Comparison of ENCODE assay signal across 26 cellular contexts in genomic region chr1:160136926-160137200, GRCh38. TPM values are rescaled to one million over a fixed set of nuclear protein-coding genes. Genes with fewer than 3 reads are reported as not detected.
"Had no signal": no experiment of that assay in that cellular context is flagged by ENCODE, and none has a peak within 500 bp of the region (broad histone marks: within the 10 kb centered on the region; RNA-seq: fewer than 3 reads in every experiment).

No MANE protein-coding gene starts in this region.

- ATAC-seq: activated CD8-positive, alpha-beta T cell treated with anti-CD3 and anti-CD28 coated beads, Interleukin-2, amount 10 ng/mL, durations not matched to agents 7 days and 5 days; activated naive CD8-positive, alpha-beta T cell treated with anti-CD3 and anti-CD28 coated beads, Interleukin-2, amount 50 U/mL, for 24 hours; effector memory CD8-positive, alpha-beta T cell; esophagus mucosa; lower lobe of right lung; natural killer cell; stimulated activated naive CD8-positive, alpha-beta T cell treated with anti-CD3 and anti-CD28 coated beads, Interleukin-15, Interleukin-2, amounts not matched to agents 100 U/mL and 50 U/mL, for 24 hours had no signal

- H3K36me3 Mint-ChIP-seq: natural killer cell had no signal

- H3K4me1 Mint-ChIP-seq: activated naive CD8-positive, alpha-beta T cell treated with anti-CD3 and anti-CD28 coated beads, Interleukin-2, amount 50 U/mL, for 24 hours; natural killer cell had no signal

- H3K36me3 ChIP-seq: brain microvascular endothelial cell, lower lobe of right lung, neutrophil, transverse colon, uterus had no signal

- H3K27me3 ChIP-seq: brain microvascular endothelial cell, heart right ventricle, neutrophil, transverse colon, uterus had no signal

- H3K4me1 ChIP-seq: lower lobe of right lung, transverse colon, uterus had no signal

- DNase-seq: activated CD4-positive, alpha-beta T cell treated with anti-CD3 and anti-CD28 coated beads for 1 hour; activated CD4-positive, alpha-beta T cell treated with anti-CD3 and anti-CD28 coated beads, Interleukin-2, amount 50 U/mL, for 1 hour; activated CD8-positive, alpha-beta T cell treated with anti-CD3 and anti-CD28 coated beads, Interleukin-2, amount 10 ng/mL, durations not matched to agents 7 days and 5 days; activated gamma-delta T cell; activated naive CD4-positive, alpha-beta T cell treated with anti-CD3 and anti-CD28 coated beads, Interleukin-2, amount 50 U/mL, for 16 hours; activated naive CD8-positive, alpha-beta T cell treated with anti-CD3 and anti-CD28 coated beads, Interleukin-2, amount 50 U/mL, for 24 hours; brain microvascular endothelial cell; central memory CD4-positive, alpha-beta T cell; effector memory CD8-positive, alpha-beta T cell; heart right ventricle; lower lobe of right lung; natural killer cell; stimulated activated CD4-positive, alpha-beta T cell treated with anti-CD3 and anti-CD28 coated beads, Interleukin-4, amount 100 ng/mL, for 4 hours; stimulated activated naive CD8-positive, alpha-beta T cell treated with anti-CD3 and anti-CD28 coated beads, Interleukin-15, Interleukin-2, amounts not matched to agents 100 U/mL and 50 U/mL, for 24 hours; T-helper 1 cell; T-helper 9 cell; transverse colon; uterus had no signal

- H3K27ac ChIP-seq: brain microvascular endothelial cell, lower lobe of right lung, neutrophil, transverse colon, uterus had no signal

- H3K27ac Mint-ChIP-seq: activated CD8-positive, alpha-beta T cell treated with anti-CD3 and anti-CD28 coated beads, Interleukin-2, amount 10 ng/mL, durations not matched to agents 7 days and 5 days; activated naive CD8-positive, alpha-beta T cell treated with anti-CD3 and anti-CD28 coated beads, Interleukin-2, amount 50 U/mL, for 24 hours; activated T-helper 1 cell treated with anti-CD3 and anti-CD28 coated beads, Interleukin-12 subunit alpha, Interleukin-12 subunit beta, Interleukin-2, Interleukin-4 antibody, amounts not matched to agents 30 ng/mL and 10 ng/mL and 1 ng/mL, durations not matched to agents 14 hours and 24 hours and 36 hours; effector memory CD8-positive, alpha-beta T cell; natural killer cell had no signal

- H3K4me3 Mint-ChIP-seq: activated CD8-positive, alpha-beta T cell treated with anti-CD3 and anti-CD28 coated beads, Interleukin-2, amount 10 ng/mL, durations not matched to agents 7 days and 5 days; activated naive CD8-positive, alpha-beta T cell treated with anti-CD3 and anti-CD28 coated beads, Interleukin-2, amount 50 U/mL, for 24 hours; activated T-helper 1 cell treated with anti-CD3 and anti-CD28 coated beads, Interleukin-12 subunit alpha, Interleukin-12 subunit beta, Interleukin-2, Interleukin-4 antibody, amounts not matched to agents 30 ng/mL and 10 ng/mL and 1 ng/mL, durations not matched to agents 14 hours and 24 hours and 36 hours; effector memory CD8-positive, alpha-beta T cell; natural killer cell had no signal

- H3K9me3 ChIP-seq: heart right ventricle, lower lobe of right lung, neutrophil, transverse colon, uterus had no signal

- H3K9me3 Mint-ChIP-seq: activated naive CD8-positive, alpha-beta T cell treated with anti-CD3 and anti-CD28 coated beads, Interleukin-2, amount 50 U/mL, for 24 hours; activated T-helper 1 cell treated with anti-CD3 and anti-CD28 coated beads, Interleukin-12 subunit alpha, Interleukin-12 subunit beta, Interleukin-2, Interleukin-4 antibody, amounts not matched to agents 30 ng/mL and 10 ng/mL and 1 ng/mL, durations not matched to agents 14 hours and 24 hours and 36 hours; effector memory CD8-positive, alpha-beta T cell; natural killer cell had no signal

- H3K4me3 ChIP-seq: heart right ventricle, lower lobe of right lung, transverse colon, uterus had no signal

RNA-seq across cellular contexts. Expression of gene ATP1A4, which starts 14.5 kb away (rescaled TPM):
- total RNA-seq: activated CD8-positive, alpha-beta T cell treated with anti-CD3 and anti-CD28 coated beads, Interleukin-2, amount 10 ng/mL, durations not matched to agents 7 days and 5 days; activated T-helper 1 cell treated with anti-CD3 and anti-CD28 coated beads, Interleukin-12 subunit alpha, Interleukin-12 subunit beta, Interleukin-2, Interleukin-4 antibody, amounts not matched to agents 30 ng/mL and 10 ng/mL and 1 ng/mL, durations not matched to agents 14 hours and 24 hours and 36 hours; dermis microvascular lymphatic vessel endothelial cell; endothelial cell of umbilical vein; esophagus mucosa; frontal cortex; natural killer cell; renal cortical epithelial cell had no signal
- polyA plus RNA-seq: endothelial cell of umbilical vein, keratinocyte had no signal

RNA-seq across cellular contexts. Expression of gene ATP1A2, which starts 21.3 kb away (rescaled TPM):
- total RNA-seq: activated CD8-positive, alpha-beta T cell treated with anti-CD3 and anti-CD28 coated beads, Interleukin-2, amount 10 ng/mL, durations not matched to agents 7 days and 5 days; activated T-helper 1 cell treated with anti-CD3 and anti-CD28 coated beads, Interleukin-12 subunit alpha, Interleukin-12 subunit beta, Interleukin-2, Interleukin-4 antibody, amounts not matched to agents 30 ng/mL and 10 ng/mL and 1 ng/mL, durations not matched to agents 14 hours and 24 hours and 36 hours; dermis microvascular lymphatic vessel endothelial cell; endothelial cell of umbilical vein; natural killer cell had no signal
- polyA plus RNA-seq: endothelial cell of umbilical vein, keratinocyte had no signal

RNA-seq across cellular contexts. Expression of gene CASQ1, which starts 53.5 kb away (rescaled TPM):
- total RNA-seq: activated CD8-positive, alpha-beta T cell treated with anti-CD3 and anti-CD28 coated beads, Interleukin-2, amount 10 ng/mL, durations not matched to agents 7 days and 5 days; activated T-helper 1 cell treated with anti-CD3 and anti-CD28 coated beads, Interleukin-12 subunit alpha, Interleukin-12 subunit beta, Interleukin-2, Interleukin-4 antibody, amounts not matched to agents 30 ng/mL and 10 ng/mL and 1 ng/mL, durations not matched to agents 14 hours and 24 hours and 36 hours; dermis microvascular lymphatic vessel endothelial cell; endothelial cell of umbilical vein; natural killer cell; renal cortical epithelial cell had no signal
- polyA plus RNA-seq: endothelial cell of umbilical vein, keratinocyte had no signal

RNA-seq across cellular contexts. Expression of gene KCNJ9, which starts 55.5 kb away (rescaled TPM):
- total RNA-seq: activated CD8-positive, alpha-beta T cell treated with anti-CD3 and anti-CD28 coated beads, Interleukin-2, amount 10 ng/mL, durations not matched to agents 7 days and 5 days; activated T-helper 1 cell treated with anti-CD3 and anti-CD28 coated beads, Interleukin-12 subunit alpha, Interleukin-12 subunit beta, Interleukin-2, Interleukin-4 antibody, amounts not matched to agents 30 ng/mL and 10 ng/mL and 1 ng/mL, durations not matched to agents 14 hours and 24 hours and 36 hours; dermis microvascular lymphatic vessel endothelial cell; endothelial cell of umbilical vein; esophagus mucosa; lower lobe of right lung; natural killer cell; renal cortical epithelial cell had no signal
- polyA plus RNA-seq: endothelial cell of umbilical vein, keratinocyte had no signal
